In the genomic region with DNA sequence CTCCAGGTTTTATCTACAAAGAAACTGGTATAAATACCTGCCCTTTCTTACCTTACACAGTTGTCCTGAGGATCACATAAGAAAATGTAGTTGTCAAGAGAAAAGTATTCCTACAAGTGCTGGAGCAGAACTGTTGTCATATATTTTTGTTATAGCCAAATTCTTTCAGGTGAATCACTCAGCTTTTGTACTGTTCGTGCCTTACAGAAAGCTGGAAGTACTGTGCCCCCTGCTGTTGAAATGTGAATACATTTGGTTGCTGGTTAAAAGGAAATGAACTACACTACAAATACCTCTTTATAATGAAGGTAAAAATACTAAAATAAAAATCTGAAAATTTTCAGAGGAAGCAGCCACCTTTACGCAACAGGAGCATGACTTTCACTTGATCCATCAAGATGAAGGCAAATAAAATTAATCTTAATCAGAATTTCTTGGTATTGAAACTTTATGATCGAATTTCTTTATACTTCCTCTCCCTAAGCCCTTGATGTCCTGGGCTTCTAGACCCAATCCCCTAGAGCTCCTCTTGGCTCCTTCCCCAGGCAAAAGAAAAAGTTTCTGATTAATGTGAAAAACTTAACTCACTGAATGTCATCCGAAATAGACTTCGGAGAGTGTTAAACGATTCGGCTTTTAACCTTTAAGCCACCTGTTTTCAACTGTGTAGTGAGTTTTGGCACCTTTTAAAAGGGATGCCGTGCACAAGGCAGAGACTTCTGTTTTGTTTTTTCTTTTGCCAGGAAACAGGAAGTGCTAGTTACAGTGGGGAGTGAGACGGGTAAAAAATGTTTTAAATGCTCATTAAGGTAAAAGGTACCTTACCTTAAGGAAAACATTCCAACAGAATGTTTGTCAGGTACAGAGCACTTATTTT, we compare ENCODE assay signal across 8 cellular contexts. TPM values are rescaled to one million over a fixed set of nuclear protein-coding genes. Genes with fewer than 3 reads are reported as not detected.
A peak's percentile ranks its signal among the peaks of the same experiment; 100 is the strongest.
DNase-seq lines count a peak whose midpoint lies in the region; ATAC-seq, FAIRE-seq and TF ChIP-seq lines count a peak whose summit lies in the region.

No MANE protein-coding gene starts in this region.

- H3K36me3 ChIP-seq in Panc1 (ENCODE audit: control insufficient read depth, insufficient read depth, low read length) (no peaks in the 10 kb centered on the region; the same call in 1 of the 2 replicates), K562 (ENCODE audit: control insufficient read depth, insufficient read depth, low read length) (peaks cover 29% of the 10 kb centered on the region), liver (ENCODE audit: control insufficient read depth in 4 of 4, insufficient read depth in 3 of 4, low read depth in 1 of 4, low read length in 3 of 4) (peaks cover 0 to 2% (median 0%) of the 10 kb centered on the region in 4 donors)

- ATAC-seq in GM19372 (IDR thresholded peaks at IDR 0.05; ENCODE audit: low read depth, unreplicated experiment): peak; percentile 87
- peak; percentile 86 for ATAC-seq in HG03342 (IDR thresholded peaks at IDR 0.05; ENCODE audit: unreplicated experiment)
- peak; percentile 80 for ATAC-seq in Panc1
- ATAC-seq in K562: peak; percentile 86

- H4K20me1 ChIP-seq in K562 (replicated peaks; ENCODE audit: control insufficient read depth, insufficient read depth, low read length): no peaks in the 10 kb centered on the region

- no peak overlapping the region for H3K9ac ChIP-seq in K562 (ENCODE audit: insufficient read depth in 1 of 2, low read depth in 2 of 2, low read length in 2 of 2)
- peak overlapping the region; percentile 10 to 37 for H3K9ac ChIP-seq in liver (ENCODE audit: low read depth in 1 of 2, low read length in 2 of 2)

- in situ Hi-C loops in Panc1 (cut with HindIII; ENCODE audit: low pct_unique_long_range_greater_than_20kb, low sequenced_read_pairs): no loop called here
- in situ Hi-C loops in K562 (cut with MboI): no loop called here

- H3K9me1 ChIP-seq in K562 (ENCODE audit: control insufficient read depth, insufficient read depth, low read length): no peaks in the 10 kb centered on the region

- no peak; the same call in 1 of the 2 replicates for TF ChIP-seq POLR2A in K562 (conservative IDR thresholded peaks at IDR 0.05)

- BruUV-seq in Panc1 (replicated peaks; lab: Mats Ljungman, UMichigan) (no TSS peak), K562 (replicated peaks; lab: Mats Ljungman, UMichigan) (no TSS peak)

- TF ChIP-seq RAD21 in K562 (CRISPR knock-in tag; conservative IDR thresholded peaks at IDR 0.05 in 1 of 2, IDR thresholded peaks at IDR 0.05 in 1 of 2) (peak; percentile 80 to 81), liver (IDR thresholded peaks at IDR 0.05) (peak; percentile 91 to 93)

- intact Hi-C loops in Panc1 (cut with micrococcal nuclease; ENCODE audit: unreplicated experiment): loop anchor here (1.0 kb wide), 1 partner anchor 96 kb away; no protein-coding TSS in a partner anchor
- intact Hi-C loops in K562 (cut with micrococcal nuclease): loop anchor here (1.0 kb wide), 2 partner anchors 16 to 96 kb away; no protein-coding TSS in a partner anchor

- peaks cover 13% of the 10 kb centered on the region; the same call in 1 of the 3 replicates for H3K79me2 ChIP-seq in K562 (ENCODE audit: control insufficient read depth, insufficient read depth, low read length)

- H2AFZ ChIP-seq in K562 (ENCODE audit: low read depth, low read length): no peak overlapping the region

- H3K4me2 ChIP-seq in K562 (ENCODE audit: insufficient read depth, low read length): no peak overlapping the region

- CTCF ChIA-PET in Panc1 (lab: Charles Lee): interaction anchor here (0.7 to 1.0 kb wide), 2 partner anchors 11 to 93 kb away, joined by 3 to 4 read pairs; no protein-coding TSS in a partner anchor
- CTCF ChIA-PET in K562 (lab: Yijun Ruan, JAX; ENCODE audit: low intra/inter-chr PET ratio): interaction anchor here (0.5 to 3.8 kb wide), 5 partner anchors 17 to 1842 kb away, joined by 3 to 43 read pairs (median 4); partner anchors contain the start of gene KMO

- H3K4me1 ChIP-seq in Panc1 (ENCODE audit: control insufficient read depth, insufficient read depth, low read length): peaks cover 11% of the 10 kb centered on the region; the same call in 1 of the 2 replicates
- H3K4me1 ChIP-seq in K562 (replicated peaks in 1 of 2; ENCODE audit: control insufficient read depth in 2 of 2, insufficient read depth in 2 of 2, low read length in 2 of 2): peaks cover 0 to 4% of the 10 kb centered on the region in 2 experiments; a peak in 1 of 5 replicates
- H3K4me1 ChIP-seq in liver (ENCODE audit: control insufficient read depth in 4 of 4, insufficient read depth in 4 of 4, low read length in 3 of 4): peaks cover 0 to 24% (median 5%) of the 10 kb centered on the region in 4 donors

- H3K9me3 ChIP-seq in Panc1 (ENCODE audit: control insufficient read depth, insufficient read depth, low read depth, low read length) (no peaks in the 10 kb centered on the region), K562 (replicated peaks; ENCODE audit: control insufficient read depth, insufficient read depth, low read depth, low read length) (no peaks in the 10 kb centered on the region), liver (ENCODE audit: control insufficient read depth in 4 of 4, low read length in 3 of 4) (no peaks in the 10 kb centered on the region)

- H3K4me3 ChIP-seq in Panc1 (ENCODE audit: low read depth in 2 of 2, low read length in 2 of 2): no peak overlapping the region
- no peak overlapping the region for H3K4me3 ChIP-seq in K562
- H3K4me3 ChIP-seq in liver (ENCODE audit: low read depth in 1 of 3, low read length in 3 of 3): peak overlapping the region in 1 of 3 donors; percentile 31

- peak; percentile 65 for FAIRE-seq in K562 (lab: Jason Lieb, UNC)

- peak overlapping the region; percentile 57 for H3K27ac ChIP-seq in Panc1 (ENCODE audit: low read length)
- H3K27ac ChIP-seq in K562 (ENCODE audit: extremely low read depth, low read depth, low read length): no peak overlapping the region
- peak overlapping the region; percentile 50 to 61 for H3K27ac ChIP-seq in liver (ENCODE audit: low read depth in 1 of 2, low read length in 2 of 2)

- H3K27me3 ChIP-seq in Panc1 (ENCODE audit: control insufficient read depth, insufficient read depth, low read length) (no peaks in the 10 kb centered on the region), K562 (ENCODE audit: control insufficient read depth in 2 of 2, insufficient read depth in 2 of 2, low read length in 2 of 2) (no peaks in the 10 kb centered on the region), liver (ENCODE audit: control insufficient read depth in 4 of 4, insufficient read depth in 4 of 4, low read length in 3 of 4) (no peaks in the 10 kb centered on the region)

- DNase-seq in NCI-H2081 (lab: John Stamatoyannopoulos, UW) (peak; percentile 42 to 57), NCI-H2081 treated with DMSO at 0.1 percent for 48 hours (lab: John Stamatoyannopoulos, UW) (no peak), Panc1 (ENCODE audit: low read depth, low spot score) (no peak), K562 (ENCODE audit: extremely low read depth in 1 of 4, low spot score in 3 of 4) (peak; percentile 39 to 78 (median 48)), NCI-H128 (lab: John Stamatoyannopoulos, UW; ENCODE audit: unreplicated experiment) (no peak)

- POLR2A ChIA-PET in Panc1 (lab: Charles Lee) (no interaction called here), K562 (lab: Yijun Ruan, JAX) (interaction anchor here (0.6 to 1.3 kb wide), 4 partner anchors 10 to 312 kb away, joined by 3 to 8 read pairs (median 3); no protein-coding TSS in a partner anchor)

- TF ChIP-seq CTCF in Panc1 (IDR thresholded peaks at IDR 0.05) (peak; percentile 66; the same call in 1 of the 2 replicates), K562 (IDR thresholded peaks at IDR 0.05 in 2 of 3, conservative IDR thresholded peaks at IDR 0.05 in 1 of 3; ENCODE audit: insufficient read depth in 2 of 3, low read depth in 1 of 3, low read length in 3 of 3) (peak; percentile 51 to 78 (median 55); a peak in 5 of 6 replicates), liver (IDR thresholded peaks at IDR 0.05; ENCODE audit: low read depth, low read length, missing input control) (peak; percentile 66)

- TF ChIP-seq EP300 in K562 (IDR thresholded peaks at IDR 0.05; ENCODE audit: low read length): no peak

- WGBS in K562 (ENCODE audit: insufficient coverage, low coverage, missing lambda C conversion rate): 63% methylated on average over 9 of the region's 9 CpGs
- WGBS in liver: 17% methylated on average over 9 of the region's 9 CpGs

RNA-seq across cellular contexts. Expression of gene CHML, which starts 12.5 kb away (rescaled TPM):
- total RNA-seq in Panc1 (2021; ENCODE audit: unreplicated experiment) (19.3 TPM), K562 (2014; rRNA removed) (48.5 and 54.5 TPM in 2 replicates), K562 (2014; rRNA removed; fragmentation: Illumina TruSeq; extraction: Trizol) (88.3 and 95.1 TPM in 2 replicates), K562 (2015; rRNA removed; fragmentation: Illumina TruSeq; extraction: Trizol) (57.4 and 63.9 TPM in 2 replicates), K562 (2021) (77.4 and 84.2 TPM in 2 replicates), liver (1 to 10 TPM; 5.6 to 8.1 TPM)
- 13.6 TPM for polyA plus RNA-seq in Panc1 (2012; ENCODE audit: insufficient read length)
- 25.6 and 109 TPM in 2 replicates for total RNA-seq in K562 (2011; cell fraction: chromatin; rRNA removed; ENCODE audit: low replicate concordance)
- total RNA-seq in K562 (2011; cell fraction: nucleolus; rRNA removed): 14.0 and 21.6 TPM in 2 replicates
- total RNA-seq in K562 (2011; cell fraction: nucleoplasm; rRNA removed): 40.7 and 66.0 TPM in 2 replicates
- polyA plus RNA-seq in K562 (2011; rRNA removed) (65.1 and 75.1 TPM in 2 replicates), K562 (2014; fragmentation: Illumina TruSeq; extraction: Trizol) (51.0 and 62.8 TPM in 2 replicates), K562 (2014; fragmentation: Nextera tagmentation; extraction: Ambion mirVana) (10 to 100 TPM; 13.0 to 15.9 TPM), K562 (2014; rRNA removed) (35.1 and 35.8 TPM in 2 replicates), liver (1 to 10 TPM in 1 of 2 donors, under 1 TPM in 1; 0.53 to 1.0 TPM)
- polyA plus RNA-seq in K562 (2011; cell fraction: cytosol; rRNA removed): 30.2 and 34.3 TPM in 2 replicates
- 43.7 and 65.6 TPM in 2 replicates for polyA plus RNA-seq in K562 (2011; cell fraction: nucleus; rRNA removed)
- polyA plus RNA-seq in K562 (2012): 29.8 and 31.0 TPM in 2 replicates
- polyA minus RNA-seq in K562 (2011; rRNA and poly(A)+ RNA removed): 171 and 184 TPM in 2 replicates
- polyA minus RNA-seq in K562 (2011; cell fraction: cytosol; rRNA and poly(A)+ RNA removed): 58.6 and 74.0 TPM in 2 replicates
- polyA minus RNA-seq in K562 (2011; cell fraction: nucleus; rRNA and poly(A)+ RNA removed): 45.9 and 102 TPM in 2 replicates

RNA-seq across cellular contexts. Expression of gene OPN3, which starts 12.5 kb away (rescaled TPM):
- total RNA-seq in Panc1 (2021; ENCODE audit: unreplicated experiment) (34.0 TPM), K562 (2014; rRNA removed) (19.3 and 24.3 TPM in 2 replicates), K562 (2014; rRNA removed; fragmentation: Illumina TruSeq; extraction: Trizol) (20.2 and 21.2 TPM in 2 replicates), K562 (2015; rRNA removed; fragmentation: Illumina TruSeq; extraction: Trizol) (17.0 and 17.7 TPM in 2 replicates), K562 (2021) (16.4 and 18.1 TPM in 2 replicates), liver (10 to 100 TPM; 17.7 to 19.1 TPM)
- polyA plus RNA-seq in Panc1 (2012; ENCODE audit: insufficient read length): 53.0 TPM
- 8.9 and 19.2 TPM in 2 replicates for total RNA-seq in K562 (2011; cell fraction: chromatin; rRNA removed; ENCODE audit: low replicate concordance)
- 13.0 and 15.4 TPM in 2 replicates for total RNA-seq in K562 (2011; cell fraction: nucleolus; rRNA removed)
- 25.2 and 40.2 TPM in 2 replicates for total RNA-seq in K562 (2011; cell fraction: nucleoplasm; rRNA removed)
- polyA plus RNA-seq in K562 (2011; rRNA removed) (34.6 and 35.8 TPM in 2 replicates), K562 (2014; fragmentation: Illumina TruSeq; extraction: Trizol) (18.1 and 22.1 TPM in 2 replicates), K562 (2014; fragmentation: Nextera tagmentation; extraction: Ambion mirVana) (1 to 10 TPM; 4.2 to 6.3 TPM), K562 (2014; rRNA removed) (11.6 and 19.6 TPM in 2 replicates), liver (10 to 100 TPM; 11.3 to 13.3 TPM)
- polyA plus RNA-seq in K562 (2011; cell fraction: cytosol; rRNA removed): 20.1 and 32.3 TPM in 2 replicates
- polyA plus RNA-seq in K562 (2011; cell fraction: nucleus; rRNA removed): 6.9 and 13.9 TPM in 2 replicates
- polyA plus RNA-seq in K562 (2012): 12.9 and 16.2 TPM in 2 replicates
- 35.7 and 47.7 TPM in 2 replicates for polyA minus RNA-seq in K562 (2011; rRNA and poly(A)+ RNA removed)
- polyA minus RNA-seq in K562 (2011; cell fraction: cytosol; rRNA and poly(A)+ RNA removed): 13.3 and 26.9 TPM in 2 replicates
- polyA minus RNA-seq in K562 (2011; cell fraction: nucleus; rRNA and poly(A)+ RNA removed): 6.7 and 10.4 TPM in 2 replicates

RNA-seq across cellular contexts. Expression of gene WDR64, which starts 24.4 kb away (rescaled TPM):
- not detected for total RNA-seq in Panc1 (2021; ENCODE audit: unreplicated experiment)
- polyA plus RNA-seq in Panc1 (2012; ENCODE audit: insufficient read length): not detected
- 0.40 TPM in 1 of 2 replicates, not detected in the other for total RNA-seq in K562 (2011; cell fraction: chromatin; rRNA removed; ENCODE audit: low replicate concordance)
- not detected in 2 replicates for total RNA-seq in K562 (2011; cell fraction: nucleolus; rRNA removed)
- total RNA-seq in K562 (2011; cell fraction: nucleoplasm; rRNA removed): not detected in 2 replicates
- total RNA-seq in K562 (2014; rRNA removed): not detected in 2 replicates
- total RNA-seq in K562 (2014; rRNA removed; fragmentation: Illumina TruSeq; extraction: Trizol): 0.06 and 0.29 TPM in 2 replicates
- total RNA-seq in K562 (2015; rRNA removed; fragmentation: Illumina TruSeq; extraction: Trizol): not detected in 2 replicates
- total RNA-seq in K562 (2021): not detected in 2 replicates
- not detected in 2 replicates for polyA plus RNA-seq in K562 (2011; rRNA removed)
- not detected in 2 replicates for polyA plus RNA-seq in K562 (2011; cell fraction: cytosol; rRNA removed)
- polyA plus RNA-seq in K562 (2011; cell fraction: nucleus; rRNA removed): 0.04 TPM in 1 of 2 replicates, not detected in the other
- 0.07 and 0.25 TPM in 2 replicates for polyA plus RNA-seq in K562 (2012)
- 0.06 and 0.08 TPM in 2 replicates for polyA plus RNA-seq in K562 (2014; fragmentation: Illumina TruSeq; extraction: Trizol)
- under 1 TPM; 0.17 to 0.21 TPM for polyA plus RNA-seq in K562 (2014; fragmentation: Nextera tagmentation; extraction: Ambion mirVana)
- polyA plus RNA-seq in K562 (2014; rRNA removed): not detected in 2 replicates
- polyA minus RNA-seq in K562 (2011; rRNA and poly(A)+ RNA removed): not detected in 2 replicates
- polyA minus RNA-seq in K562 (2011; cell fraction: cytosol; rRNA and poly(A)+ RNA removed): not detected in 2 replicates
- polyA minus RNA-seq in K562 (2011; cell fraction: nucleus; rRNA and poly(A)+ RNA removed): not detected in 2 replicates
- under 1 TPM; 0.08 to 0.70 TPM for total RNA-seq in liver
- under 1 TPM; 0.02 to 0.26 TPM for polyA plus RNA-seq in liver

Comparison
In these comparisons a context has a peak if more than half of its experiments do, and no peak if none do; other contexts are left out.
1. DNase-seq: peak in NCI-H2081 (2 of 2) and K562 (4 of 4); none in NCI-H2081 treated with DMSO at 0.1 percent for 48 hours (single experiment), Panc1 (single experiment) and NCI-H128 (single experiment).
2. H3K9ac ChIP-seq: peak in liver (2 of 2); none in K562 (0 of 2).
3. Peak in every context shown above with its lines, with median percentiles within 50 percentile points of each other: ATAC-seq and CTCF ChIP-seq.